1 cellular context compared by ENCODE assay signal in genomic region chr2:96396095-96396494, GRCh38.
TF ChIP-seq lines count a peak whose summit lies in the region.

No MANE protein-coding gene starts in this region.

TF ChIP-seq in GM23338, 12 proteins besides CTCF, POLR2A, EP300 and RAD21 (continued from another document):
- no peak for TF ChIP-seq REST (IDR thresholded peaks at IDR 0.05; ENCODE audit: unreplicated experiment)
- no peak for TF ChIP-seq EZH2 (IDR thresholded peaks at IDR 0.05; ENCODE audit: low read depth, unreplicated experiment)
- no peak for TF ChIP-seq JUNB (IDR thresholded peaks at IDR 0.05; ENCODE audit: unreplicated experiment)
- no peak for TF ChIP-seq ZNF462 (CRISPR knock-in tag; IDR thresholded peaks at IDR 0.05)
- TF ChIP-seq ZNF331 (CRISPR knock-in tag; IDR thresholded peaks at IDR 0.05; ENCODE audit: low read depth): no peak
- no peak for TF ChIP-seq ETS1 (IDR thresholded peaks at IDR 0.05)
- no peak for TF ChIP-seq NANOG (IDR thresholded peaks at IDR 0.05; ENCODE audit: borderline replicate concordance)
- no peak for TF ChIP-seq EZH2phosphoT487 (IDR thresholded peaks at IDR 0.05; ENCODE audit: unreplicated experiment)
TF ChIP-seq in GM23338: peak in this region for 0.
